Comparison of ENCODE assay signal across 19 cellular contexts in genomic region chr19:3408996-3409345, GRCh38. TPM values are rescaled to one million over a fixed set of nuclear protein-coding genes. Genes with fewer than 3 reads are reported as not detected.
DNase-seq lines count a peak whose midpoint lies in the region; TF ChIP-seq lines count a peak whose summit lies in the region.
"Had no signal": no experiment of that assay in that cellular context is flagged by ENCODE, and none has a peak within 500 bp of the region (broad histone marks: within the 10 kb centered on the region; RNA-seq: fewer than 3 reads in every experiment).

No MANE protein-coding gene starts in this region.

- H3K36me3 ChIP-seq in Peyer's patch = no peaks in the 10 kb centered on the region
- no peaks in the 10 kb centered on the region for H3K36me3 ChIP-seq in esophagus (ENCODE audit: control insufficient read depth in 2 of 2, insufficient read depth in 2 of 2, low read length in 1 of 2)

- H3K9me3 ChIP-seq in Peyer's patch (no peaks in the 10 kb centered on the region), esophagus (ENCODE audit: control insufficient read depth in 2 of 2, insufficient read depth in 1 of 2, low read depth in 1 of 2, low read length in 1 of 2) (no peaks in the 10 kb centered on the region)
- H3K9me3 ChIP-seq: mucosa of descending colon had no signal

- H3K4me3 ChIP-seq in Peyer's patch = peak overlapping the region in 1 of 4 donors; percentile 20
- no peak overlapping the region for H3K4me3 ChIP-seq in esophagus (ENCODE audit: low read depth in 1 of 2, low read length in 2 of 2)
- H3K4me3 ChIP-seq: mucosa of descending colon, SK-N-MC had no signal

- H3K27me3 Mint-ChIP-seq in nephron progenitor cell (ENCODE audit: low read depth, poor library complexity) = peaks cover 14% of the 10 kb centered on the region

- DNase-seq in Peyer's patch (no peak), nephron progenitor cell (no peak), D341Med (ENCODE audit: low spot score) (no peak), H4 (ENCODE audit: low spot score) (no peak), posterior cingulate gyrus (no peak), NCI-H345 treated with DMSO at 0.1 percent for 48 hours (lab: John Stamatoyannopoulos, UW; ENCODE audit: unreplicated experiment) (no peak)
- DNase-seq: activated CD8-positive, alpha-beta T cell treated with anti-CD3 and anti-CD28 coated beads, Interleukin-2, amount 10 ng/mL, durations not matched to agents 7 days and 5 days; AML-193; effector CD4-positive, alpha-beta T cell; foreskin keratinocyte; HCEC 1CT; KBM-7; mucosa of descending colon; NCI-H446 treated with DMSO at 0.1 percent for 48 hours; stimulated activated naive CD4-positive, alpha-beta T cell had no signal

- TF ChIP-seq POLR2A in Peyer's patch (IDR thresholded peaks at IDR 0.05) = no peak

- WGBS in esophagus, 2 donors = 70 to 79% methylated on average over 11 of the region's 11 CpGs

- TF ChIP-seq CTCF in Peyer's patch (IDR thresholded peaks at IDR 0.05) = no peak
- TF ChIP-seq CTCF in nephron progenitor cell (IDR thresholded peaks at IDR 0.05) = no peak

- H3K27me3 ChIP-seq in Peyer's patch = no peaks in the 10 kb centered on the region
- no peaks in the 10 kb centered on the region for H3K27me3 ChIP-seq in esophagus (ENCODE audit: control insufficient read depth in 1 of 2, insufficient read depth in 2 of 2, low read length in 2 of 2)
- H3K27me3 ChIP-seq: foreskin keratinocyte had no signal

- H3K4me1 ChIP-seq in Peyer's patch (peaks cover 0 to 6% (median 0%) of the 10 kb centered on the region in 4 donors), esophagus (ENCODE audit: control insufficient read depth in 2 of 2, insufficient read depth in 2 of 2, low read length in 1 of 2) (peaks cover 0 to 10% of the 10 kb centered on the region in 2 donors)

- peaks cover 30% of the 10 kb centered on the region for H3K4me1 Mint-ChIP-seq in nephron progenitor cell

- intact Hi-C loops in posterior cingulate gyrus (cut with DNase I) = no loop called here

- no peak overlapping the region for H3K4me3 Mint-ChIP-seq in nephron progenitor cell
- H3K4me3 Mint-ChIP-seq: activated CD8-positive, alpha-beta T cell treated with anti-CD3 and anti-CD28 coated beads, Interleukin-2, amount 10 ng/mL, durations not matched to agents 7 days and 5 days had no signal

- H3K9me3 Mint-ChIP-seq in nephron progenitor cell = no peaks in the 10 kb centered on the region
- H3K9me3 Mint-ChIP-seq: activated T-helper 2 cell treated with anti-CD3 and anti-CD28 coated beads, Interferon-gamma antibody, Interleukin-2, Interleukin-4, amounts not matched to agents 10 μg/mL and 5 μg/mL and 100 μg/mL, durations not matched to agents 14 hours and 24 hours and 36 hours had no signal

- no peaks in the 10 kb centered on the region for H3K36me3 Mint-ChIP-seq in nephron progenitor cell (ENCODE audit: low read depth)

- H3K27ac ChIP-seq in Peyer's patch = peak overlapping the region in 3 of 4 donors; percentile 47 to 99 (median 49)
- peak overlapping the region; percentile 78 to 93 for H3K27ac ChIP-seq in esophagus (ENCODE audit: low read depth in 2 of 2, low read length in 1 of 2)
- H3K27ac ChIP-seq in temporal lobe (ENCODE audit: low read depth, low read length) = peak overlapping the region; percentile 1
- H3K27ac ChIP-seq: foreskin keratinocyte, SK-N-MC had no signal

- H3K27ac Mint-ChIP-seq in nephron progenitor cell = peak overlapping the region; percentile 8
- H3K27ac Mint-ChIP-seq: activated CD8-positive, alpha-beta T cell treated with anti-CD3 and anti-CD28 coated beads, Interleukin-2, amount 10 ng/mL, durations not matched to agents 7 days and 5 days; activated T-helper 2 cell treated with anti-CD3 and anti-CD28 coated beads, Interferon-gamma antibody, Interleukin-2, Interleukin-4, amounts not matched to agents 10 μg/mL and 5 μg/mL and 100 μg/mL, durations not matched to agents 14 hours and 24 hours and 36 hours had no signal

RNA-seq across cellular contexts. Expression of gene NFIC, which starts 42.6 kb away (rescaled TPM):
- total RNA-seq in Peyer's patch (100 to 1,000 TPM in 1 of 4 donors, 10 to 100 TPM in 3; 34.7 to 191 (median 64.9) TPM), temporal lobe (7.1 TPM)
- 10 to 100 TPM; 15.4 to 48.1 TPM for polyA plus RNA-seq in esophagus
- 19.8 and 20.0 TPM in 2 replicates for total RNA-seq in H4 (2014; rRNA removed; shearing (Covaris generic))

Comparison
In these comparisons a context has a peak if more than half of its experiments do, and no peak if none do; other contexts are left out.
1. H3K27ac ChIP-seq: peak in every context shown above with its lines; median percentile 86 in esophagus; 49 in Peyer's patch; 1 in temporal lobe.